17 cellular contexts compared by ENCODE assay signal in the genomic region with DNA sequence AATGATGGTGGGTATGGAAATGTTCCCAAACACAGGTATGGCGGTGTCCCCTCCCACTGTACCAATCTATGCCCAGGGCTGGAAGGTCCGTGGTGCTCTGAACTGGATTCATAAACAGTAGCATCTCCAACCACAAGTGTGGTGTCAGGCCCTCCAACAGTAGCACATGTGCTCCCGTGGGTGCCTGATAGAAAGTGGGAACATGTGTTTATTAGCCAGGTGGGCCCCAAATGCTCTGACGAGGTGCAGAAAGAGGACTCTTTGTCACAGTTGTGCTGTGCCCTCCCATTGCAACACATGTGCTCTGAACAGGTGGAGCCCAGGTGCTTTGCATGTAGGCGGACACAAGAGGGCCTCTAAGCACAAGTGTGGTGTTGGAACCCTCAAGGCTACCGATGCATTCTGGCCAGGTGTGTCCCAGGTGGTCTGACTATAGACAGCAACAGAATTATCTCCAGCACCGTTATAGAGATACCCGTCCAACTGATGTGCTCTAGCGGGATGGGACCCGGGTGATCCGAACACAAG.
DNase-seq lines count a peak whose midpoint lies in the region; TF ChIP-seq lines count a peak whose summit lies in the region.
"Had no signal": no experiment of that assay in that cellular context is flagged by ENCODE, and none has a peak within 500 bp of the region (broad histone marks: within the 10 kb centered on the region; RNA-seq: fewer than 3 reads in every experiment).

No MANE protein-coding gene starts in this region.

- H3K4me3 Mint-ChIP-seq in MCF 10A (ENCODE audit: unreplicated experiment) (no peak overlapping the region), endodermal cell (no peak overlapping the region)
- H3K4me3 Mint-ChIP-seq: neural progenitor cell had no signal

- H3K27me3 ChIP-seq in breast epithelium (no peaks in the 10 kb centered on the region), endodermal cell (ENCODE audit: control insufficient read depth, insufficient read depth, low read length, poor library complexity, severe bottlenecking) (no peaks in the 10 kb centered on the region), stomach (no peaks in the 10 kb centered on the region)
- no peaks in the 10 kb centered on the region for H3K27me3 ChIP-seq in effector memory CD4-positive, alpha-beta T cell (replicated peaks; ENCODE audit: control insufficient read depth, insufficient read depth, low read length, poor library complexity, severe bottlenecking)
- H3K27me3 ChIP-seq: neural progenitor cell, tibial nerve had no signal

- peaks cover 6% of the 10 kb centered on the region for H3K36me3 Mint-ChIP-seq in MCF 10A (ENCODE audit: insufficient read depth, unreplicated experiment)
- H3K36me3 Mint-ChIP-seq in endodermal cell (ENCODE audit: low read depth) = peaks cover 6% of the 10 kb centered on the region

- H3K36me3 ChIP-seq in breast epithelium = no peaks in the 10 kb centered on the region
- H3K36me3 ChIP-seq in endodermal cell (ENCODE audit: control insufficient read depth, insufficient read depth, low read length) = no peaks in the 10 kb centered on the region
- H3K36me3 ChIP-seq in effector memory CD4-positive, alpha-beta T cell (ENCODE audit: control insufficient read depth, insufficient read depth, low read length) = peaks cover 20% of the 10 kb centered on the region
- no peaks in the 10 kb centered on the region for H3K36me3 ChIP-seq in stomach
- H3K36me3 ChIP-seq: neural progenitor cell, SJSA1, tibial nerve had no signal

- H3K27me3 Mint-ChIP-seq in MCF 10A (ENCODE audit: insufficient read depth, unreplicated experiment) (no peaks in the 10 kb centered on the region), endodermal cell (ENCODE audit: insufficient read depth) (no peaks in the 10 kb centered on the region)

- H3K27ac Mint-ChIP-seq in MCF 10A (ENCODE audit: low read depth, unreplicated experiment) = no peak overlapping the region
- no peak overlapping the region for H3K27ac Mint-ChIP-seq in endodermal cell
- H3K27ac Mint-ChIP-seq: activated T-helper 2 cell treated with anti-CD3 and anti-CD28 coated beads, Interferon-gamma antibody, Interleukin-2, Interleukin-4, amounts not matched to agents 10 μg/mL and 5 μg/mL and 100 μg/mL, durations not matched to agents 14 hours and 24 hours and 36 hours; neural progenitor cell had no signal

- TF ChIP-seq POLR2A in breast epithelium (IDR thresholded peaks at IDR 0.05) (no peak), stomach (IDR thresholded peaks at IDR 0.05) (no peak)

- H3K9me3 Mint-ChIP-seq in MCF 10A (ENCODE audit: unreplicated experiment) (peaks cover 26% of the 10 kb centered on the region), endodermal cell (peaks cover 2% of the 10 kb centered on the region)

- no peak overlapping the region for H3K4me3 ChIP-seq in breast epithelium
- no peak overlapping the region for H3K4me3 ChIP-seq in endodermal cell (ENCODE audit: low read length)
- no peak overlapping the region for H3K4me3 ChIP-seq in effector memory CD4-positive, alpha-beta T cell (ENCODE audit: insufficient read depth, low read depth, low read length, poor library complexity, severe bottlenecking)
- no peak overlapping the region for H3K4me3 ChIP-seq in stomach
- H3K4me3 ChIP-seq: GM23248, neural progenitor cell, SJSA1, tibial nerve had no signal

- no TSS peak for BruUV-seq in MCF 10A (replicated peaks; lab: Mats Ljungman, UMichigan)

- DNase-seq in MCF 10A (ENCODE audit: unreplicated experiment) (peak; percentile 7), breast epithelium (ENCODE audit: low spot score in 2 of 2) (no peak), NCI-H526 treated with DMSO at 0.1 percent for 48 hours (lab: John Stamatoyannopoulos, UW) (peak; percentile 42), endodermal cell (peak; percentile 72), stomach (no peak), islet precursor cell (no peak)
- no peak for DNase-seq in effector memory CD4-positive, alpha-beta T cell
- DNase-seq in stimulated activated CD4-positive, alpha-beta T cell treated with anti-CD3 and anti-CD28 coated beads, Interleukin-2, amount 100 ng/mL, for 24 hours = no peak
- DNase-seq: DMS153; GM23248; NCI-H1694; stimulated activated CD4-positive, alpha-beta T cell treated with anti-CD3 and anti-CD28 coated beads, Interleukin-4, amount 100 ng/mL, for 1 hour had no signal

- WGBS in endodermal cell (ENCODE audit: insufficient coverage in 1 of 2, insufficient read length in 1 of 2), 2 experiments = 88 to 90% methylated on average over 7 to 11 of the region's 11 CpGs
- WGBS in stomach, 5 donors = 70 to 79% (median 74%) methylated on average over 11 of the region's 11 CpGs

- no peak overlapping the region for H3K9ac ChIP-seq in endodermal cell (ENCODE audit: extremely low read depth, low read length, poor library complexity, severe bottlenecking)
- H3K9ac ChIP-seq: GM23248, neural progenitor cell had no signal

- no peak for TF ChIP-seq CTCF in MCF 10A (IDR thresholded peaks at IDR 0.05; ENCODE audit: unreplicated experiment)
- no peak for TF ChIP-seq CTCF in breast epithelium (IDR thresholded peaks at IDR 0.05)
- TF ChIP-seq CTCF in endodermal cell (conservative IDR thresholded peaks at IDR 0.05) = peak; percentile 72
- no peak for TF ChIP-seq CTCF in stomach (IDR thresholded peaks at IDR 0.05)

- no peak for TF ChIP-seq EP300 in stomach (IDR thresholded peaks at IDR 0.05)

- H3K4me1 Mint-ChIP-seq in MCF 10A (ENCODE audit: insufficient read depth, unreplicated experiment) (no peaks in the 10 kb centered on the region), endodermal cell (no peaks in the 10 kb centered on the region)
- H3K4me1 Mint-ChIP-seq: neural progenitor cell had no signal

- no peak overlapping the region for H3K27ac ChIP-seq in breast epithelium
- H3K27ac ChIP-seq in endodermal cell (ENCODE audit: low read depth, low read length) = no peak overlapping the region
- no peak overlapping the region for H3K27ac ChIP-seq in effector memory CD4-positive, alpha-beta T cell (ENCODE audit: insufficient read depth, low read length, poor library complexity, severe bottlenecking)
- H3K27ac ChIP-seq in stomach = no peak overlapping the region
- H3K27ac ChIP-seq: epithelial cell of prostate, GM23248, neural progenitor cell, SJSA1, tibial nerve had no signal

- H3K9me3 ChIP-seq in breast epithelium (no peaks in the 10 kb centered on the region), endodermal cell (ENCODE audit: control insufficient read depth, low read length) (peaks cover 5% of the 10 kb centered on the region), stomach (no peaks in the 10 kb centered on the region)
- H3K9me3 ChIP-seq in effector memory CD4-positive, alpha-beta T cell (ENCODE audit: control insufficient read depth, low read length) = no peaks in the 10 kb centered on the region

- intact Hi-C loops in MCF 10A (cut with micrococcal nuclease) = no loop called here
- intact Hi-C loops in breast epithelium (cut with DNase I; ENCODE audit: low total_unique reads) = no loop called here
- intact Hi-C loops in stomach (cut with DNase I; ENCODE audit: low total_unique reads) = no loop called here

- CTCF ChIA-PET in MCF 10A (lab: Yijun Ruan, JAX) = interaction anchor here (0.6 kb wide), 1 partner anchor 315 kb away, joined by 3 read pairs; no protein-coding TSS in a partner anchor

- no peaks in the 10 kb centered on the region for H3K4me1 ChIP-seq in breast epithelium
- no peaks in the 10 kb centered on the region for H3K4me1 ChIP-seq in endodermal cell (ENCODE audit: control insufficient read depth, insufficient read depth, low read length)
- H3K4me1 ChIP-seq in effector memory CD4-positive, alpha-beta T cell (ENCODE audit: control insufficient read depth, insufficient read depth, low read length, poor library complexity, severe bottlenecking) = no peaks in the 10 kb centered on the region
- no peaks in the 10 kb centered on the region for H3K4me1 ChIP-seq in stomach
- H3K4me1 ChIP-seq: SJSA1, tibial nerve had no signal

- POLR2A ChIA-PET in MCF 10A (lab: Yijun Ruan, JAX) = no interaction called here

Comparison
In these comparisons a context has a peak if more than half of its experiments do, and no peak if none do; other contexts are left out.
1. DNase-seq: peak in MCF 10A (single experiment), NCI-H526 treated with DMSO at 0.1 percent for 48 hours (single experiment) and endodermal cell (single experiment); none in breast epithelium (0 of 2), effector memory CD4-positive, alpha-beta T cell (0 of 3), stimulated activated CD4-positive, alpha-beta T cell treated with anti-CD3 and anti-CD28 coated beads, Interleukin-2, amount 100 ng/mL, for 24 hours (0 of 2), stomach (single experiment) and islet precursor cell (single experiment).